ENCODE assay signal across 1 cellular context in the genomic region with DNA sequence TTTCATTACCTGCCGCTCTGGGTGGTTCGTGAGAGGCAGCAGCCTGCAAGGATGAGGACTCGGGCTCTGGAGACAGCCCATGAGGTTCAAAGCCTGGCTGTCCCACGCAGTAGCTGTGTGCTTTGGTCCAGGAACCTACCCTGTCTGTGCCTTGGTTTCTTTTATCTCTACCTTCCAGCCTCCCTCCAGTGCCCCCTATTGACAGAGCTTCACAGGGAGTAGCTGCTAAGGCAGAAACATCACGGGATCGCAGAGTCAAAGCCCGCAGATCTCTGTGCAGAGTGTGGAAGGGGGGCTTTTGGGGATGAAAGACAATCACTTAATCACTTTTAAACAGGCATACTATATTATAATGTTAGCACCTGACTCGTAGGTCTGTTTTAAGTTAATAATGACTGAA.
TF ChIP-seq lines count a peak whose summit lies in the region.

No MANE protein-coding gene starts in this region.

TF ChIP-seq in GM23338, 12 proteins besides CTCF, POLR2A, EP300 and RAD21 (continued from another document):
- TF ChIP-seq ZNF331 (CRISPR knock-in tag; IDR thresholded peaks at IDR 0.05; ENCODE audit: low read depth) = no peak
- no peak for TF ChIP-seq STAT1 (IDR thresholded peaks at IDR 0.05; ENCODE audit: unreplicated experiment)
- TF ChIP-seq, protein P1, sequence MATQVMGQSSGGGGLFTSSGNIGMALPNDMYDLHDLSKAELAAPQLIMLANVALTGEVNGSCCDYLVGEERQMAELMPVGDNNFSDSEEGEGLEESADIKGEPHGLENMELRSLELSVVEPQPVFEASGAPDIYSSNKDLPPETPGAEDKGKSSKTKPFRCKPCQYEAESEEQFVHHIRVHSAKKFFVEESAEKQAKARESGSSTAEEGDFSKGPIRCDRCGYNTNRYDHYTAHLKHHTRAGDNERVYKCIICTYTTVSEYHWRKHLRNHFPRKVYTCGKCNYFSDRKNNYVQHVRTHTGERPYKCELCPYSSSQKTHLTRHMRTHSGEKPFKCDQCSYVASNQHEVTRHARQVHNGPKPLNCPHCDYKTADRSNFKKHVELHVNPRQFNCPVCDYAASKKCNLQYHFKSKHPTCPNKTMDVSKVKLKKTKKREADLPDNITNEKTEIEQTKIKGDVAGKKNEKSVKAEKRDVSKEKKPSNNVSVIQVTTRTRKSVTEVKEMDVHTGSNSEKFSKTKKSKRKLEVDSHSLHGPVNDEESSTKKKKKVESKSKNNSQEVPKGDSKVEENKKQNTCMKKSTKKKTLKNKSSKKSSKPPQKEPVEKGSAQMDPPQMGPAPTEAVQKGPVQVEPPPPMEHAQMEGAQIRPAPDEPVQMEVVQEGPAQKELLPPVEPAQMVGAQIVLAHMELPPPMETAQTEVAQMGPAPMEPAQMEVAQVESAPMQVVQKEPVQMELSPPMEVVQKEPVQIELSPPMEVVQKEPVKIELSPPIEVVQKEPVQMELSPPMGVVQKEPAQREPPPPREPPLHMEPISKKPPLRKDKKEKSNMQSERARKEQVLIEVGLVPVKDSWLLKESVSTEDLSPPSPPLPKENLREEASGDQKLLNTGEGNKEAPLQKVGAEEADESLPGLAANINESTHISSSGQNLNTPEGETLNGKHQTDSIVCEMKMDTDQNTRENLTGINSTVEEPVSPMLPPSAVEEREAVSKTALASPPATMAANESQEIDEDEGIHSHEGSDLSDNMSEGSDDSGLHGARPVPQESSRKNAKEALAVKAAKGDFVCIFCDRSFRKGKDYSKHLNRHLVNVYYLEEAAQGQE (IDR thresholded peaks at IDR 0.05; ENCODE audit: unreplicated experiment) = no peak
- TF ChIP-seq EZH2phosphoT487 (IDR thresholded peaks at IDR 0.05; ENCODE audit: unreplicated experiment) = no peak
- TF ChIP-seq NANOG (IDR thresholded peaks at IDR 0.05; ENCODE audit: borderline replicate concordance) = no peak
- TF ChIP-seq EZH2 (IDR thresholded peaks at IDR 0.05; ENCODE audit: low read depth, unreplicated experiment) = no peak
- no peak for TF ChIP-seq CREB1 (CRISPR knock-in tag; IDR thresholded peaks at IDR 0.05; ENCODE audit: low read depth)
- no peak for TF ChIP-seq ZNF114 (CRISPR knock-in tag; IDR thresholded peaks at IDR 0.05)
- TF ChIP-seq, protein P2, sequence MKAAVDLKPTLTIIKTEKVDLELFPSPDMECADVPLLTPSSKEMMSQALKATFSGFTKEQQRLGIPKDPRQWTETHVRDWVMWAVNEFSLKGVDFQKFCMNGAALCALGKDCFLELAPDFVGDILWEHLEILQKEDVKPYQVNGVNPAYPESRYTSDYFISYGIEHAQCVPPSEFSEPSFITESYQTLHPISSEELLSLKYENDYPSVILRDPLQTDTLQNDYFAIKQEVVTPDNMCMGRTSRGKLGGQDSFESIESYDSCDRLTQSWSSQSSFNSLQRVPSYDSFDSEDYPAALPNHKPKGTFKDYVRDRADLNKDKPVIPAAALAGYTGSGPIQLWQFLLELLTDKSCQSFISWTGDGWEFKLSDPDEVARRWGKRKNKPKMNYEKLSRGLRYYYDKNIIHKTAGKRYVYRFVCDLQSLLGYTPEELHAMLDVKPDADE (IDR thresholded peaks at IDR 0.05) = no peak
- no peak for TF ChIP-seq JUNB (IDR thresholded peaks at IDR 0.05; ENCODE audit: unreplicated experiment)
